In genomic region chr1:79811173-79811572, GRCh38 we compare ENCODE assay signal across 13 cellular contexts.
A peak's percentile ranks its signal among the peaks of the same experiment; 100 is the strongest.
DNase-seq lines count a peak whose midpoint lies in the region; ATAC-seq and TF ChIP-seq lines count a peak whose summit lies in the region.
"Had no signal": no experiment of that assay in that cellular context is flagged by ENCODE, and none has a peak within 500 bp of the region (broad histone marks: within the 10 kb centered on the region; RNA-seq: fewer than 3 reads in every experiment).

No MANE protein-coding gene starts in this region.

- dilution Hi-C loops in mammary epithelial cell (cut with HindIII; ENCODE audit: low sequenced_read_pairs) = no loop called here

- no peak for TF ChIP-seq CTCF in AG04449 (IDR thresholded peaks at IDR 0.05; ENCODE audit: insufficient read depth, low read length, missing control alignments)
- TF ChIP-seq CTCF in mammary epithelial cell (conservative IDR thresholded peaks at IDR 0.05 in 1 of 2, IDR thresholded peaks at IDR 0.05 in 1 of 2; ENCODE audit: extremely low read depth in 1 of 2, insufficient read depth in 1 of 2, low read depth in 1 of 2, low read length in 2 of 2) = no peak
- TF ChIP-seq CTCF in esophagus muscularis mucosa (IDR thresholded peaks at IDR 0.05) = no peak

- H3K4me3 ChIP-seq in AG04449 (ENCODE audit: low read depth, low read length) (no peak overlapping the region), mammary epithelial cell (replicated peaks in 1 of 3; ENCODE audit: insufficient read depth in 1 of 3, low read depth in 2 of 3, low read length in 3 of 3) (no peak overlapping the region), esophagus muscularis mucosa (no peak overlapping the region)
- H3K4me3 ChIP-seq: vagina had no signal

- CTCF ChIA-PET in AG04449 (lab: Yijun Ruan, JAX) = no interaction called here
- CTCF ChIA-PET in mammary epithelial cell (lab: Charles Lee; ENCODE audit: low non-redundant PET) = no interaction called here

- H3K36me3 ChIP-seq in mammary epithelial cell (ENCODE audit: insufficient read depth, low read length) = no peaks in the 10 kb centered on the region
- no peaks in the 10 kb centered on the region for H3K36me3 ChIP-seq in esophagus muscularis mucosa
- H3K36me3 ChIP-seq: vagina had no signal

- no peaks in the 10 kb centered on the region for H3K79me2 ChIP-seq in mammary epithelial cell (ENCODE audit: insufficient read depth, low read length)
- H3K79me2 ChIP-seq: parathyroid adenoma had no signal

- TF ChIP-seq POLR2A in esophagus muscularis mucosa (IDR thresholded peaks at IDR 0.05; ENCODE audit: low read depth) = no peak

- peak overlapping the region; percentile 40 for H3K9ac ChIP-seq in mammary epithelial cell (ENCODE audit: insufficient read depth, low read length)
- H3K9ac ChIP-seq: parathyroid adenoma had no signal

- no peaks in the 10 kb centered on the region for H4K20me1 ChIP-seq in mammary epithelial cell (ENCODE audit: insufficient read depth, low read length)

- TF ChIP-seq EP300 in esophagus muscularis mucosa (IDR thresholded peaks at IDR 0.05) = no peak

- BruUV-seq in mammary epithelial cell (replicated peaks; lab: Mats Ljungman, UMichigan) = no TSS peak

- intact Hi-C loops in mammary epithelial cell (cut with micrococcal nuclease) = no loop called here
- intact Hi-C loops in esophagus muscularis mucosa (cut with DNase I) = no loop called here

- peak overlapping the region; percentile 64 for H3K4me2 ChIP-seq in mammary epithelial cell (ENCODE audit: insufficient read depth, low read depth, low read length)

- H3K27ac ChIP-seq in mammary epithelial cell (ENCODE audit: insufficient read depth, low read depth, low read length) (peak overlapping the region; percentile 97), esophagus muscularis mucosa (replicated peaks in 1 of 4) (peak overlapping the region in 1 of 4 donors; percentile 28)
- H3K27ac ChIP-seq: parathyroid adenoma, vagina had no signal

- ATAC-seq in esophagus mucosa = no peak

- H2AFZ ChIP-seq in mammary epithelial cell (ENCODE audit: low read depth, low read length) = peak overlapping the region; percentile 39
- H2AFZ ChIP-seq: parathyroid adenoma had no signal

- DNase-seq in AG04449 (ENCODE audit: low read depth, low spot score) = peak; percentile 62
- DNase-seq in HS-5 (ENCODE audit: low read depth) = peak; percentile 29
- peak; percentile 53 for DNase-seq in mammary epithelial cell
- DNase-seq in iris pigment epithelial cell (ENCODE audit: low read depth) = peak; percentile 72
- no peak for DNase-seq in activated CD4-positive, alpha-beta T cell treated with anti-CD3 and anti-CD28 coated beads, Interleukin-2, amount 50 U/mL, for 1 hour
- no peak for DNase-seq in activated CD4-positive, alpha-beta T cell treated with anti-CD3 and anti-CD28 coated beads for 4 hours
- DNase-seq in esophagus muscularis mucosa (ENCODE audit: extremely low spot score) = no peak
- DNase-seq: DND-41, midbrain, NCI-H2171 had no signal

- in situ Hi-C loops in mammary epithelial cell (cut with MboI; ENCODE audit: low sequenced_read_pairs in 2 of 2) = no loop called here

- H3K27me3 ChIP-seq in mammary epithelial cell (ENCODE audit: insufficient read depth, low read length) (no peaks in the 10 kb centered on the region), esophagus muscularis mucosa (no peaks in the 10 kb centered on the region)
- H3K27me3 ChIP-seq: vagina had no signal

- peaks cover 9% of the 10 kb centered on the region for H3K4me1 ChIP-seq in mammary epithelial cell (ENCODE audit: insufficient read depth, low read length)
- H3K4me1 ChIP-seq in esophagus muscularis mucosa = peaks cover 0 to 22% (median 11%) of the 10 kb centered on the region in 4 donors
- H3K4me1 ChIP-seq: parathyroid adenoma, vagina had no signal

- 2% methylated on average over 3 of the region's 3 CpGs for WGBS in mammary epithelial cell (ENCODE audit: low coverage, missing lambda C conversion rate)
- WGBS in esophagus muscularis mucosa = 27% methylated on average over 3 of the region's 3 CpGs

- H3K9me3 ChIP-seq in mammary epithelial cell (replicated peaks; ENCODE audit: insufficient read depth, low read length) (peaks cover 2% of the 10 kb centered on the region), esophagus muscularis mucosa (no peaks in the 10 kb centered on the region)
- H3K9me3 ChIP-seq: vagina had no signal

- POLR2A ChIA-PET in AG04449 (lab: Yijun Ruan, JAX) = no interaction called here

Comparison
In these comparisons a context has a peak if more than half of its experiments do, and no peak if none do; other contexts are left out.
1. DNase-seq: peak in AG04449 (single experiment), HS-5 (single experiment), mammary epithelial cell (single experiment) and iris pigment epithelial cell (single experiment); none in activated CD4-positive, alpha-beta T cell treated with anti-CD3 and anti-CD28 coated beads, Interleukin-2, amount 50 U/mL, for 1 hour (single experiment), activated CD4-positive, alpha-beta T cell treated with anti-CD3 and anti-CD28 coated beads for 4 hours (0 of 2) and esophagus muscularis mucosa (single experiment).